Comparison of ENCODE assay signal across 1 cellular context in the genomic region with DNA sequence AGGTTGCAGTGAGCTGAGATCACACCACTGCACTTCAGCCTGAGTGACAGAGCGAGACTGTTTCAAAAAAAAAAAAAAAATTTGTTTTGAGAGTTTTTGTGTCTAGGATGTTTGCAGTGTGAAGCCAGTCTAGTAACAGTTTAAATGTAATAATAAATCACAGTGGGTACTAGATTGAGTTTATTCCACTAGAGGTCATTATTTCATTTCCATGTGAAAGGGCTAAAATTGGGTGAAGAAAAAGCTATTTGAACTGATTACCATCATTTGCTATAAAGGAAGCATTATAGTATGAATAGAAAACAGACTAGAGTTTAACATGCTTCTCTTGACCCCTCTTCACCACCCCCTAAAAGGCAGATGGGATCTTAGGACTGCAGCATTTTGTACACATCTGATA.
TF ChIP-seq lines count a peak whose summit lies in the region.

No MANE protein-coding gene starts in this region.

TF ChIP-seq in HCT116, 20 proteins besides CTCF, POLR2A, EP300 and RAD21 (continued from another document):
- TF ChIP-seq, protein P1, sequence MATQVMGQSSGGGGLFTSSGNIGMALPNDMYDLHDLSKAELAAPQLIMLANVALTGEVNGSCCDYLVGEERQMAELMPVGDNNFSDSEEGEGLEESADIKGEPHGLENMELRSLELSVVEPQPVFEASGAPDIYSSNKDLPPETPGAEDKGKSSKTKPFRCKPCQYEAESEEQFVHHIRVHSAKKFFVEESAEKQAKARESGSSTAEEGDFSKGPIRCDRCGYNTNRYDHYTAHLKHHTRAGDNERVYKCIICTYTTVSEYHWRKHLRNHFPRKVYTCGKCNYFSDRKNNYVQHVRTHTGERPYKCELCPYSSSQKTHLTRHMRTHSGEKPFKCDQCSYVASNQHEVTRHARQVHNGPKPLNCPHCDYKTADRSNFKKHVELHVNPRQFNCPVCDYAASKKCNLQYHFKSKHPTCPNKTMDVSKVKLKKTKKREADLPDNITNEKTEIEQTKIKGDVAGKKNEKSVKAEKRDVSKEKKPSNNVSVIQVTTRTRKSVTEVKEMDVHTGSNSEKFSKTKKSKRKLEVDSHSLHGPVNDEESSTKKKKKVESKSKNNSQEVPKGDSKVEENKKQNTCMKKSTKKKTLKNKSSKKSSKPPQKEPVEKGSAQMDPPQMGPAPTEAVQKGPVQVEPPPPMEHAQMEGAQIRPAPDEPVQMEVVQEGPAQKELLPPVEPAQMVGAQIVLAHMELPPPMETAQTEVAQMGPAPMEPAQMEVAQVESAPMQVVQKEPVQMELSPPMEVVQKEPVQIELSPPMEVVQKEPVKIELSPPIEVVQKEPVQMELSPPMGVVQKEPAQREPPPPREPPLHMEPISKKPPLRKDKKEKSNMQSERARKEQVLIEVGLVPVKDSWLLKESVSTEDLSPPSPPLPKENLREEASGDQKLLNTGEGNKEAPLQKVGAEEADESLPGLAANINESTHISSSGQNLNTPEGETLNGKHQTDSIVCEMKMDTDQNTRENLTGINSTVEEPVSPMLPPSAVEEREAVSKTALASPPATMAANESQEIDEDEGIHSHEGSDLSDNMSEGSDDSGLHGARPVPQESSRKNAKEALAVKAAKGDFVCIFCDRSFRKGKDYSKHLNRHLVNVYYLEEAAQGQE (IDR thresholded peaks at IDR 0.05; ENCODE audit: low read depth) = no peak
- no peak for TF ChIP-seq EGR1 (IDR thresholded peaks at IDR 0.05; ENCODE audit: low read depth)
